In the genomic region with DNA sequence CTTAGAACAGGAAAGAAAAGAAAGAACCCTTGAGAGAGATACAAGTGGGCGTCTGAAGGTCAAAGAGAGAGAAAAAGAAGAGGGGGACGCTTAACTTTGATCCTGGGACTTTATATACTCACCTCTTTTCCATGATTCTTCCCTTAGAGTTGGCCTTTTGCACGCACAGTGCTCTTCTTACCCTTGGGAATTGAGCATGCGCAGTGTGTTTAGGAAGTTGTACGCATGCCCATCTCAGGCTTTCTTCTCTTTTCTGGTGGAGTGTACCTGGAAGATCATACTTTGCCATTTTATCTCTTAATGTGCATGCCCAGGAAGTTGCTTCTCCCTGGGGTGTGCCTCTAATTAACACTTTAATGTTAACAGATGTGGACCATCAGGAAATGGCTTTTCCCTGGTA, we compare ENCODE assay signal across 22 cellular contexts.
DNase-seq lines count a peak whose midpoint lies in the region; ATAC-seq, FAIRE-seq and TF ChIP-seq lines count a peak whose summit lies in the region.
"Had no signal": no experiment of that assay in that cellular context is flagged by ENCODE, and none has a peak within 500 bp of the region (broad histone marks: within the 10 kb centered on the region; RNA-seq: fewer than 3 reads in every experiment).

No MANE protein-coding gene starts in this region.

- no peaks in the 10 kb centered on the region for H3K4me1 Mint-ChIP-seq in activated CD8-positive, alpha-beta memory T cell treated with anti-CD3 and anti-CD28 coated beads, Interleukin-2, amount 10 ng/mL, durations not matched to agents 7 days and 5 days
- H3K4me1 Mint-ChIP-seq: GM23338 had no signal

- H3K4me3 Mint-ChIP-seq in activated CD8-positive, alpha-beta memory T cell treated with anti-CD3 and anti-CD28 coated beads, Interleukin-2, amount 10 ng/mL, durations not matched to agents 7 days and 5 days = no peak overlapping the region
- H3K4me3 Mint-ChIP-seq: CD4-positive, alpha-beta T cell; GM23338; HFFc6; IgD-negative memory B cell had no signal

- FAIRE-seq in K562 (lab: Jason Lieb, UNC) = no peak
- FAIRE-seq: A204.1, D721Med, G401.6, GM12891, GM18507, HepG2 had no signal

- no peak for DNase-seq in MM.1S
- no peak for DNase-seq in K562 (ENCODE audit: extremely low read depth in 1 of 4, low spot score in 3 of 4)
- DNase-seq in omental fat pad (ENCODE audit: low spot score) = no peak
- DNase-seq in activated CD8-positive, alpha-beta memory T cell treated with anti-CD3 and anti-CD28 coated beads, Interleukin-2, amount 10 ng/mL, durations not matched to agents 7 days and 5 days = no peak
- DNase-seq in breast epithelium (ENCODE audit: low spot score in 2 of 2) = no peak
- DNase-seq: ACHN; Caco-2; CD4-positive, alpha-beta T cell; H7; HFFc6 had no signal

- H3K36me3 ChIP-seq in MM.1S (replicated peaks; ENCODE audit: insufficient read depth, low read length) (no peaks in the 10 kb centered on the region), OCI-LY1 (ENCODE audit: insufficient read depth, low read length) (no peaks in the 10 kb centered on the region), K562 (ENCODE audit: control insufficient read depth, insufficient read depth, low read length) (no peaks in the 10 kb centered on the region), breast epithelium (no peaks in the 10 kb centered on the region)

- H3K9me2 ChIP-seq in MM.1S (replicated peaks; ENCODE audit: insufficient read depth, low read length) = no peaks in the 10 kb centered on the region
- H3K9me2 ChIP-seq in OCI-LY1 (ENCODE audit: low read depth, low read length) = no peaks in the 10 kb centered on the region

- H3K9ac ChIP-seq in MM.1S (ENCODE audit: low read length) = no peak overlapping the region
- no peak overlapping the region for H3K9ac ChIP-seq in OCI-LY1 (ENCODE audit: low read length)
- no peak overlapping the region for H3K9ac ChIP-seq in K562 (ENCODE audit: insufficient read depth in 1 of 2, low read depth in 2 of 2, low read length in 2 of 2)

- H3K4me2 ChIP-seq in MM.1S (ENCODE audit: low read depth, low read length) = no peak overlapping the region
- H3K4me2 ChIP-seq in OCI-LY1 (ENCODE audit: low read length) = no peak overlapping the region
- H3K4me2 ChIP-seq in K562 (ENCODE audit: insufficient read depth, low read length) = no peak overlapping the region
- H3K4me2 ChIP-seq: GM23338 had no signal

- no peak overlapping the region for H3K27ac Mint-ChIP-seq in activated CD8-positive, alpha-beta memory T cell treated with anti-CD3 and anti-CD28 coated beads, Interleukin-2, amount 10 ng/mL, durations not matched to agents 7 days and 5 days
- H3K27ac Mint-ChIP-seq: CD4-positive, alpha-beta T cell; GM23338; HFFc6; IgD-negative memory B cell had no signal

- no peaks in the 10 kb centered on the region for H3K27me3 Mint-ChIP-seq in activated CD8-positive, alpha-beta memory T cell treated with anti-CD3 and anti-CD28 coated beads, Interleukin-2, amount 10 ng/mL, durations not matched to agents 7 days and 5 days
- H3K27me3 Mint-ChIP-seq: CD4-positive, alpha-beta T cell; IgD-negative memory B cell had no signal

- H3K27me3 ChIP-seq in MM.1S (replicated peaks; ENCODE audit: insufficient read depth, low read length) (no peaks in the 10 kb centered on the region), OCI-LY1 (ENCODE audit: insufficient read depth, low read length) (no peaks in the 10 kb centered on the region), K562 (ENCODE audit: control insufficient read depth in 2 of 2, insufficient read depth in 2 of 2, low read length in 2 of 2) (no peaks in the 10 kb centered on the region), breast epithelium (no peaks in the 10 kb centered on the region)

- no peak for TF ChIP-seq EP300 in K562 (IDR thresholded peaks at IDR 0.05; ENCODE audit: low read length)

- TF ChIP-seq RAD21 in K562 (CRISPR knock-in tag; conservative IDR thresholded peaks at IDR 0.05 in 1 of 2, IDR thresholded peaks at IDR 0.05 in 1 of 2) = no peak

- TF ChIP-seq CTCF in MM.1S (IDR thresholded peaks at IDR 0.05; ENCODE audit: low read length) (no peak), OCI-LY1 (IDR thresholded peaks at IDR 0.05; ENCODE audit: low read length) (no peak), K562 (IDR thresholded peaks at IDR 0.05 in 2 of 3, conservative IDR thresholded peaks at IDR 0.05 in 1 of 3; ENCODE audit: insufficient read depth in 2 of 3, low read depth in 1 of 3, low read length in 3 of 3) (no peak), omental fat pad (IDR thresholded peaks at IDR 0.05) (no peak), breast epithelium (IDR thresholded peaks at IDR 0.05) (no peak)

- H3K79me2 ChIP-seq in MM.1S (ENCODE audit: low read length) (no peaks in the 10 kb centered on the region), OCI-LY1 (ENCODE audit: insufficient read depth, low read length) (no peaks in the 10 kb centered on the region), K562 (ENCODE audit: control insufficient read depth, insufficient read depth, low read length) (no peaks in the 10 kb centered on the region)

- intact Hi-C loops in K562 (cut with micrococcal nuclease) (no loop called here), breast epithelium (cut with DNase I; ENCODE audit: low total_unique reads) (no loop called here)

- H2AFZ ChIP-seq in MM.1S (ENCODE audit: low read length) (0 out of 2 replicates have a peak overlapping the region, but pooled peaks have one; percentile 16), OCI-LY1 (ENCODE audit: low read length) (peak overlapping the region; percentile 92; the same call in 1 of the 2 replicates), K562 (ENCODE audit: low read depth, low read length) (no peak overlapping the region)
- H2AFZ ChIP-seq: GM23338 had no signal

- CTCF ChIA-PET in K562 (lab: Yijun Ruan, JAX; ENCODE audit: low intra/inter-chr PET ratio) = no interaction called here
- CTCF ChIA-PET in activated CD8-positive, alpha-beta memory T cell treated with anti-CD3 and anti-CD28 coated beads, Interleukin-2, amount 10 ng/mL, durations not matched to agents 7 days and 5 days (lab: Charles Lee) = no interaction called here

- no TSS peak for BruUV-seq in K562 (replicated peaks; lab: Mats Ljungman, UMichigan)

- no peak overlapping the region for H3K4me3 ChIP-seq in MM.1S (ENCODE audit: low read length)
- H3K4me3 ChIP-seq in OCI-LY1 (ENCODE audit: low read depth, low read length, poor library complexity, severe bottlenecking) = no peak overlapping the region
- H3K4me3 ChIP-seq in K562 = no peak overlapping the region
- H3K4me3 ChIP-seq in breast epithelium = no peak overlapping the region
- H3K4me3 ChIP-seq: GM23338 had no signal

- peaks cover 15% of the 10 kb centered on the region for H3K9me3 Mint-ChIP-seq in activated CD8-positive, alpha-beta memory T cell treated with anti-CD3 and anti-CD28 coated beads, Interleukin-2, amount 10 ng/mL, durations not matched to agents 7 days and 5 days (ENCODE audit: low read depth)
- H3K9me3 Mint-ChIP-seq: GM23338, IgD-negative memory B cell had no signal

- no peaks in the 10 kb centered on the region for H3K9me1 ChIP-seq in K562 (ENCODE audit: control insufficient read depth, insufficient read depth, low read length)

- TF ChIP-seq POLR2A in K562 (conservative IDR thresholded peaks at IDR 0.05) = no peak
- TF ChIP-seq POLR2A in breast epithelium (IDR thresholded peaks at IDR 0.05) = no peak

- H3F3A ChIP-seq in MM.1S (ENCODE audit: insufficient read depth, low read length) = no peaks in the 10 kb centered on the region
- H3F3A ChIP-seq in OCI-LY1 (ENCODE audit: insufficient read depth, low read length) = no peaks in the 10 kb centered on the region

- POLR2A ChIA-PET in K562 (lab: Yijun Ruan, JAX) = no interaction called here

- no peak for ATAC-seq in K562
- ATAC-seq in HG03354 (IDR thresholded peaks at IDR 0.05; ENCODE audit: poor library complexity, severe bottlenecking, unreplicated experiment) = no peak
- ATAC-seq in omental fat pad (ENCODE audit: low FRiP score) = no peak
- ATAC-seq in activated CD8-positive, alpha-beta memory T cell treated with anti-CD3 and anti-CD28 coated beads, Interleukin-2, amount 10 ng/mL, durations not matched to agents 7 days and 5 days = no peak
- ATAC-seq: GM23338, HCT116, HepG2 had no signal

- peaks cover 23% of the 10 kb centered on the region for H3K4me1 ChIP-seq in MM.1S (ENCODE audit: low read length)
- peaks cover 42% of the 10 kb centered on the region for H3K4me1 ChIP-seq in OCI-LY1 (ENCODE audit: insufficient read depth, low read length, severe bottlenecking)
- H3K4me1 ChIP-seq in K562 (replicated peaks in 1 of 2; ENCODE audit: control insufficient read depth in 2 of 2, insufficient read depth in 2 of 2, low read length in 2 of 2) = no peaks in the 10 kb centered on the region
- no peaks in the 10 kb centered on the region for H3K4me1 ChIP-seq in breast epithelium
- H3K4me1 ChIP-seq: Caco-2 had no signal

- no peaks in the 10 kb centered on the region for H4K20me1 ChIP-seq in MM.1S (ENCODE audit: insufficient read depth, low read length)
- H4K20me1 ChIP-seq in OCI-LY1 (ENCODE audit: insufficient read depth, low read length) = no peaks in the 10 kb centered on the region
- no peaks in the 10 kb centered on the region for H4K20me1 ChIP-seq in K562 (replicated peaks; ENCODE audit: control insufficient read depth, insufficient read depth, low read length)

- WGBS in K562 (ENCODE audit: insufficient coverage, low coverage, missing lambda C conversion rate) = 5% methylated on average over 5 of the region's 5 CpGs

- no peaks in the 10 kb centered on the region for H3K36me3 Mint-ChIP-seq in activated CD8-positive, alpha-beta memory T cell treated with anti-CD3 and anti-CD28 coated beads, Interleukin-2, amount 10 ng/mL, durations not matched to agents 7 days and 5 days
- H3K36me3 Mint-ChIP-seq: IgD-negative memory B cell had no signal

- in situ Hi-C loops in K562 (cut with MboI) = no loop called here

- H3K9me3 ChIP-seq in MM.1S (replicated peaks; ENCODE audit: insufficient read depth, low read length) (0 out of 2 replicates have a peak, but pooled peaks cover 6% of the 10 kb centered on the region), OCI-LY1 (ENCODE audit: low read length) (no peaks in the 10 kb centered on the region), K562 (replicated peaks; ENCODE audit: control insufficient read depth, insufficient read depth, low read depth, low read length) (no peaks in the 10 kb centered on the region), breast epithelium (no peaks in the 10 kb centered on the region)
- H3K9me3 ChIP-seq: Caco-2 had no signal

- H3K27ac ChIP-seq in MM.1S (ENCODE audit: low read length) (no peak overlapping the region), OCI-LY1 (ENCODE audit: low read depth, low read length, poor library complexity, severe bottlenecking) (no peak overlapping the region), K562 (ENCODE audit: extremely low read depth, low read depth, low read length) (no peak overlapping the region), breast epithelium (no peak overlapping the region)
- H3K27ac ChIP-seq: C4-2B had no signal

TF ChIP-seq in K562, 482 proteins besides CTCF, POLR2A, EP300 and RAD21 (continues in another document):
- peak; percentile 20 to 42; a peak in 1 of 4 replicates for TF ChIP-seq NRF1 (conservative IDR thresholded peaks at IDR 0.05 in 1 of 2, IDR thresholded peaks at IDR 0.05 in 1 of 2)
